10 cellular contexts compared by ENCODE assay signal in genomic region chr2:151916632-151917031, GRCh38.
"Had no signal": no experiment of that assay in that cellular context is flagged by ENCODE, and none has a peak within 500 bp of the region (broad histone marks: within the 10 kb centered on the region; RNA-seq: fewer than 3 reads in every experiment).

No MANE protein-coding gene starts in this region.

- ATAC-seq: activated T-helper 17 cell treated with anti-CD3 and anti-CD28 coated beads, Interleukin-2, amount 50 U/mL, for 72 hours; sciatic nerve had no signal

- DNase-seq: activated CD4-positive, alpha-beta T cell treated with anti-CD3 and anti-CD28 coated beads, Interleukin-2, amount 50 U/mL, for 48 hours; activated naive CD4-positive, alpha-beta T cell treated with Interleukin-2 at 50 U/mL for 16 hours; dorsolateral prefrontal cortex; endodermal cell; midbrain; WERI-Rb-1 had no signal

- H3K27ac ChIP-seq: ascending aorta, suprapubic skin, WERI-Rb-1 had no signal

- H3K27me3 ChIP-seq: ascending aorta, dorsolateral prefrontal cortex, suprapubic skin had no signal

- H3K4me1 ChIP-seq: ascending aorta had no signal

- H3K36me3 ChIP-seq: ascending aorta, suprapubic skin, WERI-Rb-1 had no signal

- H3K4me3 ChIP-seq: ascending aorta, dorsolateral prefrontal cortex, suprapubic skin had no signal

- H3K9me3 ChIP-seq: ascending aorta, suprapubic skin had no signal
